Comparison of ENCODE assay signal across 21 cellular contexts in the genomic region with DNA sequence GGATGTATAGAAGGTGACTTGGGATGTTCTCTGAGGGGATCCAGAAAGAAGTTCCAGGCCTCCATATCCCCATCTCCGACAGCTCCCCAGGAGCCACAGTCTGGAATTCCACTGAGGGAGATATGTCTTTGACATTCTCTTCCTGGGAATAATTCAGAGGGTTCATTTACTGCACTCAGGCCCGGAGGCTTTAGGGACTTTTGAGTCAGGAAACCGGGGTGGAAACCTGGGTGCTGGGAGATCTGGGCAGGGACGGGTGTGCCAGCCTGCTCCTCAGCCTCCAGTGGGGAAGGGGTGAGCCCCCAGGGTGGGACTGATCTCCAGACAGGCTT.
DNase-seq lines count a peak whose midpoint lies in the region; ATAC-seq, FAIRE-seq and TF ChIP-seq lines count a peak whose summit lies in the region.
"Had no signal": no experiment of that assay in that cellular context is flagged by ENCODE, and none has a peak within 500 bp of the region (broad histone marks: within the 10 kb centered on the region; RNA-seq: fewer than 3 reads in every experiment).

No MANE protein-coding gene starts in this region.

- ATAC-seq in lung (ENCODE audit: insufficient read depth, low FRiP score), result no peak
- ATAC-seq in HG03460 (IDR thresholded peaks at IDR 0.05; ENCODE audit: unreplicated experiment), result no peak
- ATAC-seq: WTC11 had no signal

- no peaks in the 10 kb centered on the region for H3K9me3 Mint-ChIP-seq in Caco-2 (ENCODE audit: unreplicated experiment)
- H3K9me3 Mint-ChIP-seq: immature natural killer cell, WTC11 had no signal

- CTCF ChIA-PET in Caco-2 (lab: Charles Lee) (interaction anchor here (0.6 kb wide), 1 partner anchor 18 kb away, joined by 4 read pairs; no protein-coding TSS in a partner anchor), RWPE1 (lab: Yijun Ruan, JAX) (interaction anchor here (3.5 kb wide), 1 partner anchor 75 kb away, joined by 31 read pairs; no protein-coding TSS in a partner anchor)

- peaks cover 18% of the 10 kb centered on the region for H3K79me2 ChIP-seq in smooth muscle cell (ENCODE audit: low read depth)

- H3K36me3 ChIP-seq in Caco-2 (ENCODE audit: control insufficient read depth, insufficient read depth, low read length) (no peaks in the 10 kb centered on the region), lung (ENCODE audit: control insufficient read depth in 2 of 2, insufficient read depth in 2 of 2, low read length in 2 of 2) (no peaks in the 10 kb centered on the region), smooth muscle cell (ENCODE audit: low read depth) (no peaks in the 10 kb centered on the region), kidney (ENCODE audit: control insufficient read depth in 1 of 2, insufficient read depth in 2 of 2, low read length in 2 of 2) (no peaks in the 10 kb centered on the region)

- no peaks in the 10 kb centered on the region for H3K36me3 Mint-ChIP-seq in Caco-2 (ENCODE audit: insufficient read depth, unreplicated experiment)
- H3K36me3 Mint-ChIP-seq: brain, immature natural killer cell, WTC11 had no signal

- H3K27ac Mint-ChIP-seq in Caco-2 (ENCODE audit: unreplicated experiment), result peak overlapping the region; percentile 41
- H3K27ac Mint-ChIP-seq: immature natural killer cell, WTC11 had no signal

- H3K4me3 ChIP-seq in Caco-2 (ENCODE audit: low read depth, low read length) (no peak overlapping the region), lung (no peak overlapping the region), smooth muscle cell (no peak overlapping the region), kidney (ENCODE audit: low read length in 2 of 2) (no peak overlapping the region)

- 0 out of 2 replicates have a peak overlapping the region, but pooled peaks have one; percentile 7 for H3K27ac ChIP-seq in RWPE1
- H3K27ac ChIP-seq in lung (ENCODE audit: low read depth in 1 of 2, low read length in 1 of 2), result peak overlapping the region; percentile 7 to 86
- H3K27ac ChIP-seq in smooth muscle cell (ENCODE audit: low read depth), result peak overlapping the region; percentile 80
- H3K27ac ChIP-seq in kidney (ENCODE audit: low read depth in 2 of 2, low read length in 2 of 2), result no peak overlapping the region
- H3K27ac ChIP-seq: C4-2B had no signal

- peaks cover 25% of the 10 kb centered on the region for H3F3A ChIP-seq in smooth muscle cell (ENCODE audit: low read depth)

- H3K9ac ChIP-seq in smooth muscle cell (ENCODE audit: low read depth) (peak overlapping the region; percentile 53), kidney (ENCODE audit: low read length in 2 of 2) (no peak overlapping the region)

- no peak overlapping the region for H3K4me3 Mint-ChIP-seq in Caco-2 (ENCODE audit: unreplicated experiment)
- H3K4me3 Mint-ChIP-seq: brain, immature natural killer cell, WTC11 had no signal

- POLR2A ChIA-PET in Caco-2 (lab: Charles Lee) (no interaction called here), RWPE1 (lab: Yijun Ruan, JAX; ENCODE audit: low non-redundant PET) (no interaction called here)

- H3K9me3 ChIP-seq in Caco-2 (no peaks in the 10 kb centered on the region), lung (ENCODE audit: control insufficient read depth in 2 of 2, insufficient read depth in 1 of 2, low read length in 1 of 2) (no peaks in the 10 kb centered on the region), smooth muscle cell (replicated peaks; ENCODE audit: low read depth) (no peaks in the 10 kb centered on the region), kidney (ENCODE audit: control insufficient read depth in 1 of 2, low read length in 2 of 2) (no peaks in the 10 kb centered on the region)

- FAIRE-seq in HTR-8/SVneo (lab: Jason Lieb, UNC), result no peak
- FAIRE-seq in kidney (lab: Jason Lieb, UNC), result no peak
- FAIRE-seq: RCC 7860 had no signal

- no peaks in the 10 kb centered on the region for H4K20me1 ChIP-seq in smooth muscle cell (ENCODE audit: low read depth)

- H3K4me1 Mint-ChIP-seq in Caco-2 (ENCODE audit: low read depth, unreplicated experiment), result peaks cover 19% of the 10 kb centered on the region

- WGBS in lung, 2 donors, result 90 to 92% methylated on average over 4 of the region's 4 CpGs
- WGBS in smooth muscle cell (ENCODE audit: low lambda C conversion rate), result 4% methylated on average over 4 of the region's 4 CpGs

- TF ChIP-seq CTCF in Caco-2 (IDR thresholded peaks at IDR 0.05; ENCODE audit: insufficient read depth in 1 of 2, low read depth in 1 of 2, low read length in 1 of 2, severe bottlenecking in 1 of 2, unreplicated experiment in 1 of 2) (no peak), RWPE1 (conservative IDR thresholded peaks at IDR 0.05; ENCODE audit: low read depth) (no peak), lung (IDR thresholded peaks at IDR 0.05; ENCODE audit: control extremely low read depth, extremely low read depth) (no peak), smooth muscle cell (IDR thresholded peaks at IDR 0.05; ENCODE audit: borderline replicate concordance, insufficient read depth, poor library complexity, severe bottlenecking) (no peak), kidney (IDR thresholded peaks at IDR 0.05; ENCODE audit: borderline replicate concordance, extremely low read depth, insufficient read depth) (no peak)

- intact Hi-C loops in Caco-2 (cut with micrococcal nuclease; ENCODE audit: unreplicated experiment), result loop anchor here (5.0 kb wide), 2 partner anchors 147 to 247 kb away; a partner anchor contains a TSS
- intact Hi-C loops in kidney (cut with DNase I), result loop anchor here (10.0 kb wide), 2 partner anchors 55 to 235 kb away; no protein-coding TSS in a partner anchor

- H3K4me2 ChIP-seq in smooth muscle cell, result peak overlapping the region; percentile 77

- no peaks in the 10 kb centered on the region for H3K27me3 Mint-ChIP-seq in Caco-2 (ENCODE audit: insufficient read depth, unreplicated experiment)

- DNase-seq in Caco-2, result no peak
- no peak for DNase-seq in RWPE1 (ENCODE audit: low spot score)
- no peak for DNase-seq in lung (ENCODE audit: low spot score)
- DNase-seq in smooth muscle cell (lab: John Stamatoyannopoulos, UW; ENCODE audit: unreplicated experiment), result no peak
- no peak for DNase-seq in HTR-8/SVneo (ENCODE audit: insufficient read length, low spot score)
- no peak for DNase-seq in kidney
- DNase-seq in Kasumi-1 (lab: John Stamatoyannopoulos, UW), result no peak
- DNase-seq: cortex of kidney; GOT3; immature natural killer cell; NCI-H1417; NCI-H510A treated with DMSO at 0.1 percent for 48 hours; NK-92 treated with Interleukin-12 subunit alpha and Interleukin-12 subunit beta, amount 100 ng/mL, for 24 hours; occipital lobe; stimulated activated CD4-positive, alpha-beta T cell treated with anti-CD3 and anti-CD28 coated beads, Interleukin-12 subunit alpha, Interleukin-12 subunit beta, amount 100 ng/mL, for 4 hours; T1000 had no signal

- H3K27me3 ChIP-seq in Caco-2 (replicated peaks; ENCODE audit: control insufficient read depth, insufficient read depth, low read length) (no peaks in the 10 kb centered on the region), lung (ENCODE audit: control insufficient read depth, insufficient read depth) (no peaks in the 10 kb centered on the region), smooth muscle cell (ENCODE audit: low read depth) (no peaks in the 10 kb centered on the region)

- H3K4me1 ChIP-seq in Caco-2 (peaks cover 23% of the 10 kb centered on the region), lung (ENCODE audit: control insufficient read depth in 2 of 2, insufficient read depth in 2 of 2, low read length in 2 of 2) (peaks cover 3 to 13% of the 10 kb centered on the region in 2 donors), smooth muscle cell (ENCODE audit: low read depth) (peaks cover 16% of the 10 kb centered on the region), kidney (ENCODE audit: control insufficient read depth in 1 of 2, insufficient read depth in 1 of 2, low read depth in 1 of 2, low read length in 2 of 2) (peaks cover 6 to 10% of the 10 kb centered on the region in 2 donors)

- H2AFZ ChIP-seq in smooth muscle cell (ENCODE audit: low read depth), result no peak overlapping the region

- no TSS peak for BruUV-seq in Caco-2 (replicated peaks; lab: Mats Ljungman, UMichigan)

Comparison
In these comparisons a context has a peak if more than half of its experiments do, and no peak if none do; other contexts are left out.
1. H3K27ac ChIP-seq: peak in RWPE1 (single experiment), lung (2 of 2) and smooth muscle cell (single experiment); none in kidney (0 of 2).